In the genomic region with DNA sequence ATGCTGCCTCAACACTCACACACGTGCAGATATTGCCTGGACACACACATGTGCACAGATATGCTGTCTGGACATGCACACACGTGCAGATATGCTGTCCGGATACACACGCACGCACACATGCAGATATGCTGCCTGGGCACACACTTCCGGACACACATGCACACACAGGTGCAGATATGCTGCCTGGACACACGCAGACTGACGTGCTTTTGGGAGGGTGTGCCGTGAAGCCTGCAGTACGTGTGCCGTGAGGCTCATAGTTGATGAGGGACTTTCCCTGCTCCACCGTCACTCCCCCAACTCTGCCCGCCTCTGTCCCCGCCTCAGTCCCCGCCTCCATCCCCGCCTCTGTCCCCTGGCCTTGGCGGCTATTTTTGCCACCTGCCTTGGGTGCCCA, we compare ENCODE assay signal across 9 cellular contexts. TPM values are rescaled to one million over a fixed set of nuclear protein-coding genes. Genes with fewer than 3 reads are reported as not detected.
A peak's percentile ranks its signal among the peaks of the same experiment; 100 is the strongest.
DNase-seq lines count a peak whose midpoint lies in the region; ATAC-seq, FAIRE-seq and TF ChIP-seq lines count a peak whose summit lies in the region.
"Had no signal": no experiment of that assay in that cellular context is flagged by ENCODE, and none has a peak within 500 bp of the region (broad histone marks: within the 10 kb centered on the region; RNA-seq: fewer than 3 reads in every experiment).

No MANE protein-coding gene starts in this region.

- peak overlapping the region in 1 of 4 experiments; percentile 8; a peak in 1 of 8 replicates for H3K4me3 ChIP-seq in H1 (ENCODE audit: extremely low read depth in 1 of 4, insufficient read depth in 2 of 4, low read depth in 3 of 4, low read length in 4 of 4)

- no peaks in the 10 kb centered on the region for H3K9me3 ChIP-seq in H1 (ENCODE audit: insufficient read depth in 2 of 2, low read depth in 1 of 2, low read length in 1 of 2)

- H2BK120ac ChIP-seq in H1 (replicated peaks; ENCODE audit: low read depth, low read length) = peak overlapping the region; percentile 35

- no peak for TF ChIP-seq EP300 in H1 (IDR thresholded peaks at IDR 0.05; ENCODE audit: borderline replicate concordance in 1 of 2, low read depth in 2 of 2, low read length in 2 of 2)

- CTCF ChIA-PET in H1 (lab: Charles Lee; ENCODE audit: partially characterized antibody) = interaction anchor here (0.6 to 0.7 kb wide), 2 partner anchors 238 to 252 kb away, joined by 3 read pairs; no protein-coding TSS in a partner anchor

- H3K23me2 ChIP-seq in H1 (ENCODE audit: low read depth, low read length) = no peaks in the 10 kb centered on the region; the same call in 1 of the 2 replicates

- H4K8ac ChIP-seq in H1 (ENCODE audit: extremely low read depth, insufficient read depth, low read length) = no peak overlapping the region

- TF ChIP-seq CTCF in H1 (IDR thresholded peaks at IDR 0.05; ENCODE audit: control extremely low read depth in 1 of 3, insufficient read depth in 1 of 3, low read depth in 1 of 3, low read length in 3 of 3) = no peak

- H3K27me3 ChIP-seq in H1 (replicated peaks in 1 of 4; ENCODE audit: control insufficient read depth in 3 of 4, extremely low read depth in 1 of 4, insufficient read depth in 3 of 4, low read length in 3 of 4) = 0 out of 7 replicates have a peak, but pooled peaks cover 0 to 5% (median 0%) of the 10 kb centered on the region in 4 experiments

- H2AK5ac ChIP-seq in H1 (ENCODE audit: low read depth, low read length) = no peak overlapping the region

- no peak overlapping the region; the same call in 1 of the 2 replicates for H2BK12ac ChIP-seq in H1 (ENCODE audit: low read depth, low read length)

- H3K23ac ChIP-seq in H1 (ENCODE audit: insufficient read length) = no peak overlapping the region

- H3K36me3 ChIP-seq in H1 (ENCODE audit: control insufficient read depth in 2 of 4, insufficient read depth in 4 of 4, low read length in 3 of 4) = peaks cover 0 to 9% (median 8%) of the 10 kb centered on the region in 4 experiments; a peak in 5 of 8 replicates

- H2AFZ ChIP-seq in H1 (ENCODE audit: low read length) = no peak overlapping the region

- H3K4me1 Mint-ChIP-seq in stimulated activated effector memory CD8-positive, alpha-beta T cell treated with anti-CD3 and anti-CD28 coated beads, Interleukin-12 subunit alpha, Interleukin-12 subunit beta, amount 100 ng/mL, for 72 hours = peaks cover 6% of the 10 kb centered on the region

- POLR2A ChIA-PET in H1 (lab: Charles Lee; ENCODE audit: partially characterized antibody) = interaction anchor here (1.1 kb wide), 1 partner anchor 10 kb away, joined by 5 read pairs; no protein-coding TSS in a partner anchor

- H3K18ac ChIP-seq in H1 (ENCODE audit: extremely low read depth, low read length) = no peak overlapping the region

- H3K4me3 Mint-ChIP-seq in stimulated activated effector memory CD8-positive, alpha-beta T cell treated with anti-CD3 and anti-CD28 coated beads, Interleukin-12 subunit alpha, Interleukin-12 subunit beta, amount 100 ng/mL, for 72 hours = no peak overlapping the region

- TF ChIP-seq RAD21 in H1 (IDR thresholded peaks at IDR 0.05 in 1 of 2, conservative IDR thresholded peaks at IDR 0.05 in 1 of 2; ENCODE audit: low read depth in 2 of 2, low read length in 2 of 2) = no peak

- peak overlapping the region; percentile 23 for H3K27ac Mint-ChIP-seq in stimulated activated effector memory CD8-positive, alpha-beta T cell treated with anti-CD3 and anti-CD28 coated beads, Interleukin-12 subunit alpha, Interleukin-12 subunit beta, amount 100 ng/mL, for 72 hours

- peaks cover 0 to 14% (median 4%) of the 10 kb centered on the region in 4 experiments; a peak in 4 of 7 replicates for H3K4me1 ChIP-seq in H1 (replicated peaks in 1 of 4; ENCODE audit: control insufficient read depth in 3 of 4, insufficient read depth in 4 of 4, low read length in 3 of 4)

- H3K4me2 ChIP-seq in H1 (ENCODE audit: insufficient read depth in 1 of 2, low read depth in 2 of 2, low read length in 2 of 2) = no peak overlapping the region
- H3K4me2 ChIP-seq: KMS-11 had no signal

- H2BK15ac ChIP-seq in H1 (ENCODE audit: low read length) = no peak overlapping the region

- no peaks in the 10 kb centered on the region for H3K9me3 Mint-ChIP-seq in stimulated activated effector memory CD8-positive, alpha-beta T cell treated with anti-CD3 and anti-CD28 coated beads, Interleukin-12 subunit alpha, Interleukin-12 subunit beta, amount 100 ng/mL, for 72 hours

- H3K14ac ChIP-seq in H1 (ENCODE audit: insufficient read length) = no peak overlapping the region

- peak; percentile 31 for DNase-seq in RKO (ENCODE audit: low spot score)
- no peak for DNase-seq in H1 (ENCODE audit: low read depth in 1 of 2, low spot score in 2 of 2)
- no peak for DNase-seq in stimulated activated effector memory CD8-positive, alpha-beta T cell treated with anti-CD3 and anti-CD28 coated beads, Interleukin-12 subunit alpha, Interleukin-12 subunit beta, amount 100 ng/mL, for 72 hours (ENCODE audit: low spot score in 2 of 2)
- no peak for DNase-seq in frontal cortex (ENCODE audit: low spot score in 2 of 2)
- no peak for DNase-seq in DMS153 treated with DMSO at 0.1 percent for 48 hours (lab: John Stamatoyannopoulos, UW; ENCODE audit: unreplicated experiment)
- no peak for DNase-seq in NCI-H1048 (lab: John Stamatoyannopoulos, UW)

- no peak overlapping the region for H4K5ac ChIP-seq in H1 (ENCODE audit: insufficient read length, low read depth, low read length)

- TF ChIP-seq POLR2A in H1 (IDR thresholded peaks at IDR 0.05; ENCODE audit: control extremely low read depth in 1 of 2, low read depth in 2 of 2, low read length in 2 of 2) = no peak

- no peak overlapping the region for H3K56ac ChIP-seq in H1 (replicated peaks; ENCODE audit: insufficient read length, low read depth, low read length)

- peak; percentile 64 for ATAC-seq in GM18498 (IDR thresholded peaks at IDR 0.05; ENCODE audit: unreplicated experiment)
- peak; percentile 42 for ATAC-seq in GM21786 (IDR thresholded peaks at IDR 0.05; ENCODE audit: unreplicated experiment)
- peak; percentile 82 for ATAC-seq in stimulated activated effector memory CD8-positive, alpha-beta T cell treated with anti-CD3 and anti-CD28 coated beads, Interleukin-12 subunit alpha, Interleukin-12 subunit beta, amount 100 ng/mL, for 72 hours

- peaks cover 0 to 15% of the 10 kb centered on the region in 2 experiments for H4K20me1 ChIP-seq in H1 (replicated peaks in 1 of 2; ENCODE audit: control insufficient read depth in 1 of 2, insufficient read depth in 2 of 2, low read length in 2 of 2)

- H3K36me3 Mint-ChIP-seq in stimulated activated effector memory CD8-positive, alpha-beta T cell treated with anti-CD3 and anti-CD28 coated beads, Interleukin-12 subunit alpha, Interleukin-12 subunit beta, amount 100 ng/mL, for 72 hours = peaks cover 6% of the 10 kb centered on the region

- H3K79me2 ChIP-seq in H1 (ENCODE audit: control insufficient read depth in 1 of 2, insufficient read depth in 2 of 2, low read length in 2 of 2) = no peaks in the 10 kb centered on the region

- H2BK20ac ChIP-seq in H1 (ENCODE audit: low read length) = no peak overlapping the region

- H3K9ac ChIP-seq in H1 (replicated peaks in 1 of 4; ENCODE audit: extremely low read depth in 1 of 4, low read depth in 3 of 4, low read length in 3 of 4) = no peak overlapping the region
- H3K9ac ChIP-seq: KMS-11 had no signal

- no peaks in the 10 kb centered on the region for H3K79me1 ChIP-seq in H1 (ENCODE audit: low read depth, low read length)

- peak overlapping the region; percentile 91 for H3K4ac ChIP-seq in H1 (replicated peaks; ENCODE audit: insufficient read length, low read depth, low read length)

- H4K91ac ChIP-seq in H1 (replicated peaks; ENCODE audit: insufficient read length, low read length) = peak overlapping the region; percentile 81

- no peak overlapping the region for H2BK5ac ChIP-seq in H1 (ENCODE audit: low read depth, low read length)

- 74% methylated on average over 15 of the region's 17 CpGs; no CpG with 5 or more reads in 1 of the 2 experiments for WGBS in H1 (ENCODE audit: extremely low coverage in 1 of 2, insufficient coverage in 1 of 2, insufficient read length in 1 of 2, insufficient replicate concordance in 2 of 2, low coverage in 1 of 2, low lambda C conversion rate in 2 of 2, missing lambda C conversion rate in 1 of 2), 2 experiments

- no peak overlapping the region for H3K27ac ChIP-seq in H1 (ENCODE audit: low read depth, low read length)
- H3K27ac ChIP-seq: KMS-11 had no signal

- FAIRE-seq in H1 (lab: Jason Lieb, UNC) = no peak
- FAIRE-seq in frontal cortex (lab: Jason Lieb, UNC) = no peak

RNA-seq across cellular contexts. Expression of a gene that starts 14.7 kb away (rescaled TPM):
- total RNA-seq in H1 (2021; fragmentation: NEBNext Ultra II Directional; extraction: Animal tissue kit (Norgen Biotek cat#: 25700)) = 18.8 and 18.9 TPM in 2 replicates
- polyA plus RNA-seq in H1 (2011; rRNA removed) = 34.6 and 38.9 TPM in 2 replicates
- polyA plus RNA-seq in H1 (2011; cell fraction: cytosol; rRNA removed) = 27.7 TPM
- 30.1 TPM for polyA plus RNA-seq in H1 (2011; cell fraction: nucleus; rRNA removed)
- polyA plus RNA-seq in H1 (2012, experiment 1 of 2) = 12.6 to 21.8 TPM (median 19.7 TPM) in 4 replicates
- polyA plus RNA-seq in H1 (2012, experiment 2 of 2) = 15.6 TPM
- polyA plus RNA-seq in H1 (2013, experiment 1 of 2) = 21.1 TPM
- polyA plus RNA-seq in H1 (2013, experiment 2 of 2) = 22.9 TPM
- polyA minus RNA-seq in H1 (2011; rRNA and poly(A)+ RNA removed) = 72.8 and 101 TPM in 2 replicates
- 20.7 TPM for polyA minus RNA-seq in H1 (2011; cell fraction: cytosol; rRNA and poly(A)+ RNA removed)
- polyA minus RNA-seq in H1 (2011; cell fraction: nucleus; rRNA and poly(A)+ RNA removed) = 22.0 TPM
- total RNA-seq in frontal cortex = 2.0 TPM

RNA-seq across cellular contexts. Expression of a gene that starts 32.9 kb away (rescaled TPM):
- total RNA-seq in H1 (2021; fragmentation: NEBNext Ultra II Directional; extraction: Animal tissue kit (Norgen Biotek cat#: 25700)) = not detected in 2 replicates
- 0.11 and 0.14 TPM in 2 replicates for polyA plus RNA-seq in H1 (2011; rRNA removed)
- 0.10 TPM for polyA plus RNA-seq in H1 (2011; cell fraction: cytosol; rRNA removed)
- 0.57 TPM for polyA plus RNA-seq in H1 (2011; cell fraction: nucleus; rRNA removed)
- 0.20 to 0.67 TPM (median 0.33 TPM) in 4 replicates for polyA plus RNA-seq in H1 (2012, experiment 1 of 2)
- polyA plus RNA-seq in H1 (2012, experiment 2 of 2) = 0.08 TPM
- polyA plus RNA-seq in H1 (2013, experiment 1 of 2) = 0.14 TPM
- polyA plus RNA-seq in H1 (2013, experiment 2 of 2) = 0.06 TPM
- polyA minus RNA-seq in H1 (2011; rRNA and poly(A)+ RNA removed) = 0.07 and 0.09 TPM in 2 replicates
- not detected for polyA minus RNA-seq in H1 (2011; cell fraction: cytosol; rRNA and poly(A)+ RNA removed)
- 0.20 TPM for polyA minus RNA-seq in H1 (2011; cell fraction: nucleus; rRNA and poly(A)+ RNA removed)
- total RNA-seq in frontal cortex = 2.0 TPM

RNA-seq across cellular contexts. Expression of a gene that starts 39.3 kb away (rescaled TPM):
- 4.8 and 6.5 TPM in 2 replicates for total RNA-seq in H1 (2021; fragmentation: NEBNext Ultra II Directional; extraction: Animal tissue kit (Norgen Biotek cat#: 25700))
- 2.8 and 5.8 TPM in 2 replicates for polyA plus RNA-seq in H1 (2011; rRNA removed)
- polyA plus RNA-seq in H1 (2011; cell fraction: cytosol; rRNA removed) = 3.5 TPM
- 30.1 TPM for polyA plus RNA-seq in H1 (2011; cell fraction: nucleus; rRNA removed)
- polyA plus RNA-seq in H1 (2012, experiment 1 of 2) = 1.3 to 4.4 TPM (median 2.7 TPM) in 4 replicates
- 1.2 TPM for polyA plus RNA-seq in H1 (2012, experiment 2 of 2)
- 2.0 TPM for polyA plus RNA-seq in H1 (2013, experiment 1 of 2)
- 2.1 TPM for polyA plus RNA-seq in H1 (2013, experiment 2 of 2)
- 0.93 and 1.1 TPM in 2 replicates for polyA minus RNA-seq in H1 (2011; rRNA and poly(A)+ RNA removed)
- 2.7 TPM for polyA minus RNA-seq in H1 (2011; cell fraction: cytosol; rRNA and poly(A)+ RNA removed)
- polyA minus RNA-seq in H1 (2011; cell fraction: nucleus; rRNA and poly(A)+ RNA removed) = 8.1 TPM
- total RNA-seq in frontal cortex = 6.1 TPM

RNA-seq across cellular contexts. Expression of a gene that starts 52.7 kb away (rescaled TPM):
- total RNA-seq in H1 (2021; fragmentation: NEBNext Ultra II Directional; extraction: Animal tissue kit (Norgen Biotek cat#: 25700)) = 9.3 and 9.7 TPM in 2 replicates
- polyA plus RNA-seq in H1 (2011; rRNA removed) = 7.3 and 14.5 TPM in 2 replicates
- polyA plus RNA-seq in H1 (2011; cell fraction: cytosol; rRNA removed) = 11.1 TPM
- 97.1 TPM for polyA plus RNA-seq in H1 (2011; cell fraction: nucleus; rRNA removed)
- 6.3 to 10.5 TPM (median 9.8 TPM) in 4 replicates for polyA plus RNA-seq in H1 (2012, experiment 1 of 2)
- polyA plus RNA-seq in H1 (2012, experiment 2 of 2) = 5.8 TPM
- polyA plus RNA-seq in H1 (2013, experiment 1 of 2) = 5.9 TPM
- polyA plus RNA-seq in H1 (2013, experiment 2 of 2) = 5.2 TPM
- 3.4 and 6.0 TPM in 2 replicates for polyA minus RNA-seq in H1 (2011; rRNA and poly(A)+ RNA removed)
- 10.1 TPM for polyA minus RNA-seq in H1 (2011; cell fraction: cytosol; rRNA and poly(A)+ RNA removed)
- polyA minus RNA-seq in H1 (2011; cell fraction: nucleus; rRNA and poly(A)+ RNA removed) = 13.6 TPM
- 6.1 TPM for total RNA-seq in frontal cortex
